In genomic region chr2:116098049-116098448, GRCh38 we compare ENCODE assay signal across 23 cellular contexts.
DNase-seq lines count a peak whose midpoint lies in the region; ATAC-seq and TF ChIP-seq lines count a peak whose summit lies in the region.
"Had no signal": no experiment of that assay in that cellular context is flagged by ENCODE, and none has a peak within 500 bp of the region (broad histone marks: within the 10 kb centered on the region; RNA-seq: fewer than 3 reads in every experiment).

No MANE protein-coding gene starts in this region.

- no peaks in the 10 kb centered on the region for H3K9me3 ChIP-seq in RWPE2 (ENCODE audit: severe bottlenecking)
- H3K9me3 ChIP-seq: BLaER1, Caco-2, HAP-1, MG63 had no signal

- H3K27me3 Mint-ChIP-seq in progenitor cell of endocrine pancreas = peaks cover 22% of the 10 kb centered on the region
- H3K27me3 Mint-ChIP-seq: CD4-positive, alpha-beta memory T cell had no signal

- no peaks in the 10 kb centered on the region for H3K36me3 ChIP-seq in RWPE2 (ENCODE audit: low read depth)
- H3K36me3 ChIP-seq: BLaER1, HAP-1, MG63 had no signal

- H3K9me3 Mint-ChIP-seq in progenitor cell of endocrine pancreas (ENCODE audit: low read depth) = no peaks in the 10 kb centered on the region

- no peak overlapping the region for H3K4me3 Mint-ChIP-seq in progenitor cell of endocrine pancreas (ENCODE audit: low read depth)
- H3K4me3 Mint-ChIP-seq: CD4-positive, alpha-beta memory T cell had no signal

- no peaks in the 10 kb centered on the region for H3K36me3 Mint-ChIP-seq in progenitor cell of endocrine pancreas (ENCODE audit: insufficient read depth)
- H3K36me3 Mint-ChIP-seq: CD4-positive, alpha-beta memory T cell had no signal

- ATAC-seq in RWPE2 (ENCODE audit: low read depth) (no peak), GM21381 (IDR thresholded peaks at IDR 0.05; ENCODE audit: unreplicated experiment) (no peak), GM19467 (IDR thresholded peaks at IDR 0.05; ENCODE audit: unreplicated experiment) (no peak)

- TF ChIP-seq CTCF in LNCAP (IDR thresholded peaks at IDR 0.05) (peak; percentile 16; the same call in 1 of the 2 replicates), RWPE2 (IDR thresholded peaks at IDR 0.05; ENCODE audit: poor library complexity, severe bottlenecking) (peak; percentile 8), progenitor cell of endocrine pancreas (IDR thresholded peaks at IDR 0.05; ENCODE audit: unreplicated experiment) (peak; percentile 14)

- no peaks in the 10 kb centered on the region for H3K4me1 ChIP-seq in RWPE2 (ENCODE audit: insufficient read depth, poor library complexity, severe bottlenecking)
- H3K4me1 ChIP-seq: Caco-2, HAP-1 had no signal

- no peaks in the 10 kb centered on the region for H3K4me1 Mint-ChIP-seq in progenitor cell of endocrine pancreas (ENCODE audit: low read depth)
- H3K4me1 Mint-ChIP-seq: CD4-positive, alpha-beta memory T cell had no signal

- H3K27ac ChIP-seq in RWPE2 (ENCODE audit: poor library complexity, severe bottlenecking) = no peak overlapping the region
- H3K27ac ChIP-seq: BLaER1, PC-9, RWPE1 had no signal

- no peak overlapping the region for H3K27ac Mint-ChIP-seq in progenitor cell of endocrine pancreas
- H3K27ac Mint-ChIP-seq: CD4-positive, alpha-beta memory T cell had no signal

- H3K27me3 ChIP-seq in RWPE2 (ENCODE audit: insufficient read depth, poor library complexity, severe bottlenecking) = no peaks in the 10 kb centered on the region
- H3K27me3 ChIP-seq: BLaER1, MG63 had no signal

- DNase-seq in DMS 273 treated with DMSO at 0.1 percent for 48 hours (lab: John Stamatoyannopoulos, UW) (peak; percentile 7), RWPE2 (ENCODE audit: low spot score) (no peak), progenitor cell of endocrine pancreas (ENCODE audit: low spot score, unreplicated experiment) (no peak), NAMALWA (ENCODE audit: low spot score) (no peak)
- DNase-seq: ACHN; Caco-2; CD4-positive, alpha-beta memory T cell; DMS153; GF-D8; Karpas-422; MG63; NCI-H1092; NCI-H1436; NCI-H1930; NCI-H226; NCI-H526; PC-9 had no signal

- no peak overlapping the region for H3K4me3 ChIP-seq in RWPE2 (ENCODE audit: severe bottlenecking)
- H3K4me3 ChIP-seq: BLaER1, HAP-1, MG63, PC-9 had no signal
